In the genomic region with DNA sequence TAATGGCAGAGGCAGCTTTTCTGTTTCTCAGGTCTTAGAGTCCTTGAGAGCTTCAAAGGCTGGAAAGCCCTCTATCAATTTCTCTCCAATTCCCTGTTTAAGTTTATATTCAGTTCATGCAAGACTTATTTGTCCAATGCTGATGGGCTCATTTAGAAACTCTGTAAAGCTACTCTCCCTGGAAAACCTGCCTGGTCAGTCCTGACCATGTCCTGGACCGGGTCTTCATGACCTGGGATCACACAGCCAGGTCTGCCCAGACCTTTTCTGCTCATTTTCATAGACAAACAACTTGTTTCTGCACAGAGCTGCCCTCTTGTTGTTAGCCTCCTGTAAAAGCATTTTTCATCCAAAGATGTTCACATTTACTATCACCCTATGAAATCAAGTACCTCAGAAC, we compare ENCODE assay signal across 9 cellular contexts.
"Had no signal": no experiment of that assay in that cellular context is flagged by ENCODE, and none has a peak within 500 bp of the region (broad histone marks: within the 10 kb centered on the region; RNA-seq: fewer than 3 reads in every experiment).

No MANE protein-coding gene starts in this region.

- DNase-seq: GM23248, GOT3, H7, H9, HCEC 1CT, HFFc6 had no signal

- ATAC-seq: GM23338, HCT116 had no signal

- H3K9me3 Mint-ChIP-seq: GM23338, H9, HFFc6 had no signal

- H3K4me1 Mint-ChIP-seq: H9 had no signal

- H3K27ac Mint-ChIP-seq: GM23338, H9, HFFc6 had no signal

- H3K4me3 Mint-ChIP-seq: GM23338, H9, HFFc6 had no signal

- H3K4me3 ChIP-seq: GM23248, GM23338, HAP-1 had no signal
